ENCODE assay signal across 2 cellular contexts in genomic region chr1:201251411-201251810, GRCh38.
TF ChIP-seq lines count a peak whose summit lies in the region.

No MANE protein-coding gene starts in this region.

TF ChIP-seq in A549, 52 proteins besides CTCF, POLR2A, EP300 and RAD21:
- TF ChIP-seq ZFP36 (IDR thresholded peaks at IDR 0.05; ENCODE audit: borderline replicate concordance, partially characterized antibody) (peak; percentile 49), HOXA7 (CRISPR knock-in tag; IDR thresholded peaks at IDR 0.05) (no peak)

TF ChIP-seq in K562, 482 proteins besides CTCF, POLR2A, EP300 and RAD21:
- no peak for TF ChIP-seq ZNF75A (CRISPR knock-in tag; IDR thresholded peaks at IDR 0.05)
- no peak for TF ChIP-seq DEAF1 (CRISPR knock-in tag; IDR thresholded peaks at IDR 0.05)
- no peak for TF ChIP-seq ZSCAN29 (IDR thresholded peaks at IDR 0.05)
- TF ChIP-seq POLR3A (IDR thresholded peaks at IDR 0.05; ENCODE audit: borderline replicate concordance, extremely low read depth, insufficient read depth, insufficient read length) = no peak
- no peak for TF ChIP-seq PREB (CRISPR knock-in tag; IDR thresholded peaks at IDR 0.05)
- no peak for TF ChIP-seq MAFG (tag; conservative IDR thresholded peaks at IDR 0.05)
- TF ChIP-seq SMARCA5 (IDR thresholded peaks at IDR 0.05) = no peak
- TF ChIP-seq CREB1 (IDR thresholded peaks at IDR 0.05) = no peak
- no peak for TF ChIP-seq CREB1 (CRISPR knock-in tag; IDR thresholded peaks at IDR 0.05)
- TF ChIP-seq ZFP36 (IDR thresholded peaks at IDR 0.05; ENCODE audit: low read depth, low read length, partially characterized antibody) = peak; percentile 95
TF ChIP-seq in K562: peak in this region for 1.
